In genomic region chr11:318407-318774, GRCh38 we compare ENCODE assay signal across 11 cellular contexts. TPM values are rescaled to one million over a fixed set of nuclear protein-coding genes. Genes with fewer than 3 reads are reported as not detected.
DNase-seq lines count a peak whose midpoint lies in the region; ATAC-seq, FAIRE-seq and TF ChIP-seq lines count a peak whose summit lies in the region.
"Not testable (repeated sequence)": the region's sequence is repeated elsewhere in the genome, so short reads cannot be mapped to it uniquely, and the experiment has no call there.
"Had no signal": no experiment of that assay in that cellular context is flagged by ENCODE, and none has a peak within 500 bp of the region (broad histone marks: within the 10 kb centered on the region; RNA-seq: fewer than 3 reads in every experiment).

No MANE protein-coding gene starts in this region.

- not testable (repeated sequence) for H3K27me3 ChIP-seq in A673 (replicated peaks; ENCODE audit: insufficient read depth, low read depth, low read length, poor library complexity); right lobe of liver; spleen (replicated peaks in 1 of 7)

- not testable (repeated sequence) for H3K27ac Mint-ChIP-seq in T-cell; effector memory CD8-positive, alpha-beta T cell

- not testable (repeated sequence) for TF ChIP-seq POLR2A in right lobe of liver (IDR thresholded peaks at IDR 0.05); spleen (IDR thresholded peaks at IDR 0.05)

- not testable (repeated sequence) for H3K4me3 Mint-ChIP-seq in T-cell; effector memory CD8-positive, alpha-beta T cell

- DNase-seq in A673 (ENCODE audit: low spot score); GM19239 (ENCODE audit: insufficient read length, low spot score); T-cell; effector memory CD8-positive, alpha-beta T cell; right lobe of liver; spleen: not testable (repeated sequence)

- peaks cover 15% of the 10 kb centered on the region for H3K36me3 Mint-ChIP-seq in T-cell
- H3K36me3 Mint-ChIP-seq in effector memory CD8-positive, alpha-beta T cell (ENCODE audit: insufficient read depth): peaks cover 50% of the 10 kb centered on the region

- ATAC-seq in HG02588 (IDR thresholded peaks at IDR 0.05; ENCODE audit: unreplicated experiment) (peak; percentile 43), HG03175 (IDR thresholded peaks at IDR 0.05; ENCODE audit: unreplicated experiment) (peak; percentile 48), T-cell (replicated peaks in 1 of 4) (peak; percentile 28 to 58 (median 44)), right lobe of liver (peak; percentile 38 to 64 (median 50))
- peak; percentile 33 for ATAC-seq in effector memory CD8-positive, alpha-beta T cell (replicated peaks)

- not testable (repeated sequence) for H3K4me1 ChIP-seq in A673 (ENCODE audit: insufficient read depth, low read length, poor library complexity, severe bottlenecking)
- H3K4me1 ChIP-seq in right lobe of liver (peaks cover 0 to 32% (median 0%) of the 10 kb centered on the region in 4 donors), spleen (peaks cover 9 to 73% (median 45%) of the 10 kb centered on the region in 6 donors)

- intact Hi-C loops in A673 (cut with micrococcal nuclease; ENCODE audit: unreplicated experiment); right lobe of liver (cut with DNase I); spleen (cut with DNase I; ENCODE audit: low total_unique reads): not testable (repeated sequence)

- WGBS in right lobe of liver (ENCODE audit: insufficient coverage, low coverage, low lambda C conversion rate, missing lambda C conversion rate): no CpG with 5 or more reads among the region's 48 CpGs
- no CpG with 5 or more reads among the region's 48 CpGs for WGBS in spleen, 5 donors

- not testable (repeated sequence) for H3K27me3 Mint-ChIP-seq in T-cell; effector memory CD8-positive, alpha-beta T cell

- peak; percentile 35 for FAIRE-seq in GM19239 (lab: Jason Lieb, UNC)

- peaks cover 28 to 43% (median 40%) of the 10 kb centered on the region in 3 donors for H3K4me1 Mint-ChIP-seq in T-cell
- peaks cover 37 to 39% of the 10 kb centered on the region in 2 donors for H3K4me1 Mint-ChIP-seq in effector memory CD8-positive, alpha-beta T cell (ENCODE audit: low read depth in 2 of 2)

- POLR2A ChIA-PET in A673 (lab: Charles Lee; ENCODE audit: low non-redundant PET): not testable (repeated sequence)
- POLR2A ChIA-PET in T-cell (lab: Charles Lee): interaction anchor here in 1 of 2 donors (0.6 to 1.0 kb wide), 2 partner anchors 11 to 218 kb away, joined by 3 read pairs; no protein-coding TSS in a partner anchor

- H3K4me3 ChIP-seq in A673 (ENCODE audit: low read depth, low read length, poor library complexity, severe bottlenecking) (peak overlapping the region; percentile 54), spleen (peak overlapping the region in 3 of 8 donors; percentile 75 to 89 (median 77))
- not testable (repeated sequence) for H3K4me3 ChIP-seq in right lobe of liver

- TF ChIP-seq CTCF in A673 (conservative IDR thresholded peaks at IDR 0.05; ENCODE audit: low read depth, low read length); right lobe of liver (IDR thresholded peaks at IDR 0.05): not testable (repeated sequence)
- peak in 1 of 11 experiments; percentile 13 for TF ChIP-seq CTCF in spleen (IDR thresholded peaks at IDR 0.05 in 8 of 11, conservative IDR thresholded peaks at IDR 0.05 in 3 of 11)

- H3K9me3 ChIP-seq in A673 (ENCODE audit: low read depth, low read length, poor library complexity, severe bottlenecking); right lobe of liver; spleen: not testable (repeated sequence)

- not testable (repeated sequence) for H3K36me3 ChIP-seq in A673 (ENCODE audit: insufficient read depth, low read length, poor library complexity, severe bottlenecking); right lobe of liver
- H3K36me3 ChIP-seq in spleen: peaks cover 0 to 22% (median 8%) of the 10 kb centered on the region in 6 donors

- CTCF ChIA-PET in A673 (lab: Charles Lee): interaction anchor here (0.5 kb wide), 1 partner anchor 37 kb away, joined by 7 read pairs; no protein-coding TSS in a partner anchor
- CTCF ChIA-PET in T-cell (lab: Charles Lee): interaction anchor here in 1 of 2 donors (1.3 kb wide), 1 partner anchor 68 kb away, joined by 6 read pairs; no protein-coding TSS in a partner anchor

- BruUV-seq in A673 (replicated peaks; lab: Mats Ljungman, UMichigan): not testable (repeated sequence)

- H3K27ac ChIP-seq in A673 (ENCODE audit: low read depth, low read length, poor library complexity, severe bottlenecking): not testable (repeated sequence)
- H3K27ac ChIP-seq in right lobe of liver (peak overlapping the region in 2 of 3 donors; percentile 59 to 85), spleen (peak overlapping the region in 5 of 8 donors; percentile 64 to 98 (median 97))

- not testable (repeated sequence) for H3K9me3 Mint-ChIP-seq in T-cell; effector memory CD8-positive, alpha-beta T cell

RNA-seq across cellular contexts. Expression of gene IFITM3, which starts 2.3 kb away (rescaled TPM):
- total RNA-seq in A673 (2021) (87.6 and 99.8 TPM in 2 replicates), T-cell (10 to 100 TPM in 4 of 5 donors, 1 to 10 TPM in 1; 2.1 to 35.5 (median 17.6) TPM), right lobe of liver (1,000 to 10,000 TPM in 1 of 6 experiments, 100 to 1,000 TPM in 5; 445 to 1,124 (median 694) TPM), spleen (100 to 1,000 TPM; 314 to 942 (median 472) TPM)
- 100 to 1,000 TPM; 391 to 618 (median 599) TPM for polyA plus RNA-seq in spleen

RNA-seq across cellular contexts. Expression of gene IFITM1, which starts 4.6 kb away (rescaled TPM):
- total RNA-seq in A673 (2021) (24.4 and 34.1 TPM in 2 replicates), T-cell (100 to 1,000 TPM; 201 to 427 (median 243) TPM), right lobe of liver (100 to 1,000 TPM in 2 of 6 experiments, 10 to 100 TPM in 4; 15.7 to 159 (median 72.5) TPM), spleen (100 to 1,000 TPM; 333 to 670 (median 510) TPM)
- 100 to 1,000 TPM; 314 to 496 (median 327) TPM for polyA plus RNA-seq in spleen

RNA-seq across cellular contexts. Expression of gene IFITM2, which starts 10.8 kb away (rescaled TPM):
- total RNA-seq in A673 (2021) (23.3 and 25.5 TPM in 2 replicates), T-cell (100 to 1,000 TPM; 276 to 654 (median 359) TPM), right lobe of liver (100 to 1,000 TPM; 157 to 624 (median 390) TPM), spleen (1,000 to 10,000 TPM in 4 of 7 donors, 100 to 1,000 TPM in 3; 507 to 1,635 (median 1,062) TPM)
- 1,000 to 10,000 TPM in 1 of 3 donors, 100 to 1,000 TPM in 2; 680 to 1,006 (median 885) TPM for polyA plus RNA-seq in spleen

RNA-seq across cellular contexts. Expression of gene IFITM5, which starts 19.1 kb away (rescaled TPM):
- total RNA-seq in A673 (2021) (not detected in 2 replicates), T-cell (not detected), right lobe of liver (not detected), spleen (not detected)
- not detected for polyA plus RNA-seq in spleen
- total RNA-seq: frontal cortex, SK-MEL-5, smooth muscle cell had no signal
- polyA plus RNA-seq: smooth muscle cell had no signal

RNA-seq across cellular contexts. Expression of gene PGGHG, which starts 29.5 kb away (rescaled TPM):
- total RNA-seq in A673 (2021) (5.4 and 8.6 TPM in 2 replicates), T-cell (100 to 1,000 TPM; 252 to 818 (median 459) TPM), right lobe of liver (100 to 1,000 TPM in 1 of 6 experiments, 10 to 100 TPM in 4, 1 to 10 TPM in 1; 7.7 to 110 (median 13.8) TPM), spleen (100 to 1,000 TPM in 6 of 7 donors, 10 to 100 TPM in 1; 53.4 to 182 (median 128) TPM)
- polyA plus RNA-seq in spleen: 100 to 1,000 TPM; 127 to 250 (median 134) TPM
